In genomic region chr13:44819245-44819644, GRCh38 we compare ENCODE assay signal across 10 cellular contexts.
DNase-seq lines count a peak whose midpoint lies in the region; ATAC-seq and FAIRE-seq lines count a peak whose summit lies in the region.
"Had no signal": no experiment of that assay in that cellular context is flagged by ENCODE, and none has a peak within 500 bp of the region (broad histone marks: within the 10 kb centered on the region; RNA-seq: fewer than 3 reads in every experiment).

No MANE protein-coding gene starts in this region.

- peaks cover 3% of the 10 kb centered on the region for H3K27me3 Mint-ChIP-seq in activated T-cell treated with anti-CD3 and anti-CD28 coated beads, Interleukin-2, amount 50 U/mL, for 4 hours (ENCODE audit: low read depth)

- peaks cover 11% of the 10 kb centered on the region for H3K4me1 Mint-ChIP-seq in activated T-cell treated with anti-CD3 and anti-CD28 coated beads, Interleukin-2, amount 50 U/mL, for 4 hours (ENCODE audit: low read depth)

- DNase-seq in DMS53 treated with DMSO at 0.1 percent for 48 hours (lab: John Stamatoyannopoulos, UW; ENCODE audit: unreplicated experiment): peak; percentile 94
- peak; percentile 31 for DNase-seq in HTR-8/SVneo (ENCODE audit: insufficient read length, low spot score)
- no peak for DNase-seq in activated T-cell treated with anti-CD3 and anti-CD28 coated beads, Interleukin-2, amount 50 U/mL, for 4 hours
- peak; percentile 96 for DNase-seq in iris pigment epithelial cell (ENCODE audit: low read depth)
- no peak for DNase-seq in NCI-H2227 treated with DMSO at 0.1 percent for 48 hours (lab: John Stamatoyannopoulos, UW)
- DNase-seq in NCI-H1048 (lab: John Stamatoyannopoulos, UW): no peak
- DNase-seq in midbrain (lab: John Stamatoyannopoulos, UW): no peak
- DNase-seq: T-helper 9 cell had no signal

- FAIRE-seq in HTR-8/SVneo (lab: Jason Lieb, UNC): no peak

- H3K4me3 Mint-ChIP-seq in activated T-cell treated with anti-CD3 and anti-CD28 coated beads, Interleukin-2, amount 50 U/mL, for 4 hours: no peak overlapping the region
- H3K4me3 Mint-ChIP-seq: H9 had no signal

- H3K36me3 Mint-ChIP-seq in activated T-cell treated with anti-CD3 and anti-CD28 coated beads, Interleukin-2, amount 50 U/mL, for 4 hours (ENCODE audit: insufficient read depth): no peaks in the 10 kb centered on the region

- H3K9me3 Mint-ChIP-seq in activated T-cell treated with anti-CD3 and anti-CD28 coated beads, Interleukin-2, amount 50 U/mL, for 4 hours: no peaks in the 10 kb centered on the region
- H3K9me3 Mint-ChIP-seq: H9 had no signal

- ATAC-seq in activated T-cell treated with anti-CD3 and anti-CD28 coated beads, Interleukin-2, amount 50 U/mL, for 4 hours: peak; percentile 82
- ATAC-seq in GM19328 (IDR thresholded peaks at IDR 0.05; ENCODE audit: unreplicated experiment): no peak

Comparison
In these comparisons a context has a peak if more than half of its experiments do, and no peak if none do; other contexts are left out.
1. DNase-seq: peak in DMS53 treated with DMSO at 0.1 percent for 48 hours (single experiment), HTR-8/SVneo (single experiment) and iris pigment epithelial cell (single experiment); none in activated T-cell treated with anti-CD3 and anti-CD28 coated beads, Interleukin-2, amount 50 U/mL, for 4 hours (single experiment), NCI-H2227 treated with DMSO at 0.1 percent for 48 hours (single experiment), NCI-H1048 (single experiment) and midbrain (single experiment).